24 cellular contexts compared by ENCODE assay signal in the genomic region with DNA sequence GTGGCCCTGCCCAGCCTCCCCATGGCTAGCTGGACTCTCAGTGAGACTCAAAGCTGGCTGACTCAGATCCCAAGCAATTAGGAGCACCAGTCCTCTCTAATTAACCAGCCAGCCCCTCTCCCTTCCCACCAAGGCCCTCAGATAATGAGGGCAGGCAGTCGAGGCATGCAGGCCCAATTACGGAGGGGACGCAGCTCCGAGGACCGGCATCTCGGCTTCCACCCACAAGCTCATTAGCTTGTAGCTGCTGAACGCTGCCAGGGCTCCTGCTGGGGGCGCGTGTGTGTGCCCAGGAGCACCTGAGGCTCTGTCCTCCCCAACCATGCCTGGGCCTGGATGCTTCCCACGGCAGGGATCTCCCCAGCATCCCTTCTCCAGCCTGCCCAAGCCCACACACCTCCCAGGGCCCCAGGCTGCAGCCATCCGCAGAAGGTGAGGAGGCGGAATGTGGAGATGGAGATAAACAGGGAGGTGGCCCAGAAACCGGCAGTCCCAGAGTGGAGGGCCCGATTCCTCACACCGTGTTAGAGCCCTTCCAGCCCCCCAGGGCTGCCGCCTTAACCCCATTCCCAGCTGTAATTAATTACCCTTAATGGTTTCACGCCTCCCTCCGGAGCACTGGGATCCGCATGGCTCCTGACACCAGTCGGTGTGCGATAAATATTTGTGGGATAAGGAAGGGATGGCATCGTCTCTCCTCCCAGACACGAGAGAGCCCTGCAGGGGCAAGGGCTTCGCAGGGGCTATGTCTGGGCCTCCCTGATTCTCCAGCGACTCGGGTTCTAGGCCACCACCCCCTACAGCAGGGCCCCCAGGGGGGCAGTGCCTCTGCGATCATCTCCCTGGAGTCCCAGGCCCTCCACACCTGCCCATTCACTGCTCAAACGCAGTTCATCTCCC. TPM values are rescaled to one million over a fixed set of nuclear protein-coding genes. Genes with fewer than 3 reads are reported as not detected.
A peak's percentile ranks its signal among the peaks of the same experiment; 100 is the strongest.
DNase-seq lines count a peak whose midpoint lies in the region; ATAC-seq, FAIRE-seq and TF ChIP-seq lines count a peak whose summit lies in the region.
"Had no signal": no experiment of that assay in that cellular context is flagged by ENCODE, and none has a peak within 500 bp of the region (broad histone marks: within the 10 kb centered on the region; RNA-seq: fewer than 3 reads in every experiment).

No MANE protein-coding gene starts in this region.

- H3K27ac ChIP-seq in BLaER1: peak overlapping the region; percentile 15
- no peak overlapping the region for H3K27ac ChIP-seq in pancreas
- H3K27ac ChIP-seq: epithelial cell of prostate, HL-60, PC-9, thoracic aorta had no signal

- no peak overlapping the region for H3K27ac Mint-ChIP-seq in glutamatergic neuron (ENCODE audit: unreplicated experiment)
- no peak overlapping the region for H3K27ac Mint-ChIP-seq in activated T-helper 17 cell treated with anti-CD3 and anti-CD28 coated beads, Interleukin-2, amount 50 U/mL, for 72 hours
- H3K27ac Mint-ChIP-seq: mesothelial cell of epicardium; natural killer cell; stimulated activated effector memory CD8-positive, alpha-beta T cell treated with anti-CD3 and anti-CD28 coated beads, Interleukin-12 subunit alpha, Interleukin-12 subunit beta, amount 100 ng/mL, for 72 hours; T-helper 1 cell treated with Interleukin-12 subunit alpha and Interleukin-12 subunit beta and Interleukin-4 antibody, amounts not matched to agents 30 μg/mL and 1 μg/mL, for 36 hours had no signal

- FAIRE-seq in pancreas (lab: Jason Lieb, UNC): no peak

- H4K20me1 ChIP-seq in BLaER1: peaks cover 79% of the 10 kb centered on the region

- peak overlapping the region; percentile 35 for H3K4me3 Mint-ChIP-seq in glutamatergic neuron (ENCODE audit: unreplicated experiment)
- no peak overlapping the region for H3K4me3 Mint-ChIP-seq in activated T-helper 17 cell treated with anti-CD3 and anti-CD28 coated beads, Interleukin-2, amount 50 U/mL, for 72 hours
- H3K4me3 Mint-ChIP-seq: mesothelial cell of epicardium; natural killer cell; stimulated activated effector memory CD8-positive, alpha-beta T cell treated with anti-CD3 and anti-CD28 coated beads, Interleukin-12 subunit alpha, Interleukin-12 subunit beta, amount 100 ng/mL, for 72 hours; T-helper 1 cell treated with Interleukin-12 subunit alpha and Interleukin-12 subunit beta and Interleukin-4 antibody, amounts not matched to agents 30 μg/mL and 1 μg/mL, for 36 hours had no signal

- H3K9me3 ChIP-seq in BLaER1 (peaks cover 4% of the 10 kb centered on the region), pancreas (no peaks in the 10 kb centered on the region)
- H3K9me3 ChIP-seq: Caco-2, thoracic aorta had no signal

- H3K36me3 ChIP-seq in BLaER1: peaks cover 9% of the 10 kb centered on the region; the same call in 1 of the 2 replicates
- no peaks in the 10 kb centered on the region for H3K36me3 ChIP-seq in pancreas
- H3K36me3 ChIP-seq: thoracic aorta had no signal

- peaks cover 13% of the 10 kb centered on the region for H3K9me3 Mint-ChIP-seq in glutamatergic neuron (ENCODE audit: unreplicated experiment)
- H3K9me3 Mint-ChIP-seq in activated T-helper 17 cell treated with anti-CD3 and anti-CD28 coated beads, Interleukin-2, amount 50 U/mL, for 72 hours: no peaks in the 10 kb centered on the region

- H3K4me1 ChIP-seq in BLaER1 (peaks cover 61% of the 10 kb centered on the region), pancreas (no peaks in the 10 kb centered on the region)
- H3K4me1 ChIP-seq: Caco-2 had no signal

- peak; percentile 62 for DNase-seq in SK-N-DZ (ENCODE audit: low spot score)
- peak; percentile 6 for DNase-seq in glutamatergic neuron
- peak in 4 of 6 donors; percentile 3 to 57 (median 38) for DNase-seq in pancreas
- no peak for DNase-seq in ureter (ENCODE audit: low spot score)
- no peak for DNase-seq in SW480 (ENCODE audit: low spot score)
- no peak for DNase-seq in activated CD4-positive, CD25-positive, alpha-beta regulatory T cell treated with anti-CD3 and anti-CD28 coated beads, Interleukin-2, amount 50 U/mL, for 72 hours
- DNase-seq: activated CD4-positive, alpha-beta T cell treated with anti-CD3 and anti-CD28 coated beads for 4 hours; activated CD8-positive, alpha-beta memory T cell treated with anti-CD3 and anti-CD28 coated beads for 24 hours; activated gamma-delta T cell treated with Interleukin-2 at 50 U/mL for 16 hours; C1 segment of cervical spinal cord; natural killer cell; NCI-H1694; NCI-H524 had no signal

- peaks cover 12% of the 10 kb centered on the region for H3K27me3 Mint-ChIP-seq in glutamatergic neuron (ENCODE audit: unreplicated experiment)
- no peaks in the 10 kb centered on the region for H3K27me3 Mint-ChIP-seq in activated T-helper 17 cell treated with anti-CD3 and anti-CD28 coated beads, Interleukin-2, amount 50 U/mL, for 72 hours

- TF ChIP-seq CTCF in glutamatergic neuron (IDR thresholded peaks at IDR 0.05; ENCODE audit: partially characterized antibody, unreplicated experiment): no peak
- TF ChIP-seq CTCF in pancreas (IDR thresholded peaks at IDR 0.05): no peak

- intact Hi-C loops in pancreas (cut with DNase I): no loop called here

- no peak overlapping the region; the same call in 1 of the 2 replicates for H3K9ac ChIP-seq in BLaER1

- H3K4me1 Mint-ChIP-seq in glutamatergic neuron (ENCODE audit: low read depth, unreplicated experiment): peaks cover 21% of the 10 kb centered on the region
- no peaks in the 10 kb centered on the region for H3K4me1 Mint-ChIP-seq in activated T-helper 17 cell treated with anti-CD3 and anti-CD28 coated beads, Interleukin-2, amount 50 U/mL, for 72 hours
- H3K4me1 Mint-ChIP-seq: natural killer cell had no signal

- H3K27me3 ChIP-seq in BLaER1 (no peaks in the 10 kb centered on the region), pancreas (no peaks in the 10 kb centered on the region)

- WGBS in pancreas, 2 donors: 86 to 89% methylated on average over 24 to 28 of the region's 28 CpGs

- H3K4me2 ChIP-seq in BLaER1: peak overlapping the region; percentile 34
- H3K4me2 ChIP-seq: PC-9, smooth muscle cell had no signal

- H3K36me3 Mint-ChIP-seq in glutamatergic neuron (ENCODE audit: unreplicated experiment): peaks cover 9% of the 10 kb centered on the region
- no peaks in the 10 kb centered on the region for H3K36me3 Mint-ChIP-seq in activated T-helper 17 cell treated with anti-CD3 and anti-CD28 coated beads, Interleukin-2, amount 50 U/mL, for 72 hours (ENCODE audit: low read depth)
- H3K36me3 Mint-ChIP-seq: natural killer cell; stimulated activated effector memory CD8-positive, alpha-beta T cell treated with anti-CD3 and anti-CD28 coated beads, Interleukin-12 subunit alpha, Interleukin-12 subunit beta, amount 100 ng/mL, for 72 hours had no signal

- no peak overlapping the region for H3K4me3 ChIP-seq in BLaER1
- no peak overlapping the region for H3K4me3 ChIP-seq in pancreas
- H3K4me3 ChIP-seq: PC-9, smooth muscle cell, thoracic aorta had no signal

- no peak for ATAC-seq in pancreas
- no peak for ATAC-seq in activated T-helper 17 cell treated with anti-CD3 and anti-CD28 coated beads, Interleukin-2, amount 50 U/mL, for 72 hours (replicated peaks)

RNA-seq across cellular contexts. Expression of gene RPH3AL, which starts 42.2 kb away (rescaled TPM):
- 48.2 and 70.3 TPM in 2 replicates for polyA plus RNA-seq in SK-N-DZ (2014; cell fraction: cytosol; rRNA removed)
- 16.2 and 17.4 TPM in 2 replicates for polyA plus RNA-seq in SK-N-DZ (2014; cell fraction: nucleus; rRNA removed)
- total RNA-seq in glutamatergic neuron (ENCODE audit: unreplicated experiment) (22.3 TPM), pancreas (10 to 100 TPM; 45.1 to 89.1 (median 61.7) TPM), ureter (45.6 TPM)
- 10 to 100 TPM; 43.4 to 46.5 TPM for polyA plus RNA-seq in pancreas
- total RNA-seq in activated T-helper 17 cell treated with anti-CD3 and anti-CD28 coated beads, Interleukin-2, amount 50 U/mL, for 72 hours: 1 to 10 TPM; 1.9 to 2.5 TPM

Comparison
In these comparisons a context has a peak if more than half of its experiments do, and no peak if none do; other contexts are left out.
1. DNase-seq: peak in SK-N-DZ (single experiment), glutamatergic neuron (single experiment) and pancreas (4 of 6); none in ureter (single experiment), SW480 (single experiment) and activated CD4-positive, CD25-positive, alpha-beta regulatory T cell treated with anti-CD3 and anti-CD28 coated beads, Interleukin-2, amount 50 U/mL, for 72 hours (single experiment).